Comparison of ENCODE assay signal across 1 cellular context in the genomic region with DNA sequence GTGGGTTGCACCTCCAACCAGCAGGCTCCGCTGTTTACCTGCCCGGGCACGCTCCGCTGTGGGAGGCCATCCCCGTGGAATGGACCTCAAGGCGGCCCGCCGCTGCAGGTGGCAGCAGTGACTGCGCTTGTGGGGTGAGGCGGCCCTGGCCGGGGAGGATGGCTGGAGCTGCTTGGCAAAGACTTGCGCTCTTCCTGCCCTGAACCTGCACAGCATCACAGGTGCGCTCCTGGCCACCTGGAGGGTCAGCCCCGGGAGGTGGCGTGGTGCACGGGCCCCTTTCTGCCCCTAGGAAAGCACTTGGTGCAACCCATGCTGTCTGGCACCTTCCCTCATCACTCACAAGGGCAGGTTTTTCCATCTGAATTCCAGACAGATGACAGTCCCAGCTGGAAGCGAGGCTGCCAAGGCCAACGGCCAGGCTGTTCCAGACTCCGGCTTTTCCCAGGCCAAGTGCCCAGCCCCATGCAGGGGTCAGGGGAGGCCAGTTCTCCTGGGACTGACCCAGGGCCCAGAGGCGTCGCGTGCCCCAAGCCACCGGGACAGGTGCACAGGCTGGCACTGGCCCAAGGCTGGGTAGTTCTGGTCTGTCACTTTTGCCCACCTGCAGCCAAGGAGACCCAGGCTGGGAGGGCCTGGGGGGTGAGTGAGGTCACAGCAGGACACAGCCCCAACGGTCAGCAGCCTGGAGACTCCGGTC.
TF ChIP-seq lines count a peak whose summit lies in the region.

No MANE protein-coding gene starts in this region.

TF ChIP-seq in HepG2, 621 proteins besides CTCF, POLR2A, EP300 and RAD21 (continued from another document and continues in another):
- TF ChIP-seq, protein P1, sequence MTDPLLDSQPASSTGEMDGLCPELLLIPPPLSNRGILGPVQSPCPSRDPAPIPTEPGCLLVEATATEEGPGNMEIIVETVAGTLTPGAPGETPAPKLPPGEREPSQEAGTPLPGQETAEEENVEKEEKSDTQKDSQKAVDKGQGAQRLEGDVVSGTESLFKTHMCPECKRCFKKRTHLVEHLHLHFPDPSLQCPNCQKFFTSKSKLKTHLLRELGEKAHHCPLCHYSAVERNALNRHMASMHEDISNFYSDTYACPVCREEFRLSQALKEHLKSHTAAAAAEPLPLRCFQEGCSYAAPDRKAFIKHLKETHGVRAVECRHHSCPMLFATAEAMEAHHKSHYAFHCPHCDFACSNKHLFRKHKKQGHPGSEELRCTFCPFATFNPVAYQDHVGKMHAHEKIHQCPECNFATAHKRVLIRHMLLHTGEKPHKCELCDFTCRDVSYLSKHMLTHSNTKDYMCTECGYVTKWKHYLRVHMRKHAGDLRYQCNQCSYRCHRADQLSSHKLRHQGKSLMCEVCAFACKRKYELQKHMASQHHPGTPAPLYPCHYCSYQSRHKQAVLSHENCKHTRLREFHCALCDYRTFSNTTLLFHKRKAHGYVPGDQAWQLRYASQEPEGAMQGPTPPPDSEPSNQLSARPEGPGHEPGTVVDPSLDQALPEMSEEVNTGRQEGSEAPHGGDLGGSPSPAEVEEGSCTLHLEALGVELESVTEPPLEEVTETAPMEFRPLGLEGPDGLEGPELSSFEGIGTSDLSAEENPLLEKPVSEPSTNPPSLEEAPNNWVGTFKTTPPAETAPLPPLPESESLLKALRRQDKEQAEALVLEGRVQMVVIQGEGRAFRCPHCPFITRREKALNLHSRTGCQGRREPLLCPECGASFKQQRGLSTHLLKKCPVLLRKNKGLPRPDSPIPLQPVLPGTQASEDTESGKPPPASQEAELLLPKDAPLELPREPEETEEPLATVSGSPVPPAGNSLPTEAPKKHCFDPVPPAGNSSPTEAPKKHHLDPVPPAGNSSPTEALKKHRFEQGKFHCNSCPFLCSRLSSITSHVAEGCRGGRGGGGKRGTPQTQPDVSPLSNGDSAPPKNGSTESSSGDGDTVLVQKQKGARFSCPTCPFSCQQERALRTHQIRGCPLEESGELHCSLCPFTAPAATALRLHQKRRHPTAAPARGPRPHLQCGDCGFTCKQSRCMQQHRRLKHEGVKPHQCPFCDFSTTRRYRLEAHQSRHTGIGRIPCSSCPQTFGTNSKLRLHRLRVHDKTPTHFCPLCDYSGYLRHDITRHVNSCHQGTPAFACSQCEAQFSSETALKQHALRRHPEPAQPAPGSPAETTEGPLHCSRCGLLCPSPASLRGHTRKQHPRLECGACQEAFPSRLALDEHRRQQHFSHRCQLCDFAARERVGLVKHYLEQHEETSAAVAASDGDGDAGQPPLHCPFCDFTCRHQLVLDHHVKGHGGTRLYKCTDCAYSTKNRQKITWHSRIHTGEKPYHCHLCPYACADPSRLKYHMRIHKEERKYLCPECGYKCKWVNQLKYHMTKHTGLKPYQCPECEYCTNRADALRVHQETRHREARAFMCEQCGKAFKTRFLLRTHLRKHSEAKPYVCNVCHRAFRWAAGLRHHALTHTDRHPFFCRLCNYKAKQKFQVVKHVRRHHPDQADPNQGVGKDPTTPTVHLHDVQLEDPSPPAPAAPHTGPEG (CRISPR knock-in tag; IDR thresholded peaks at IDR 0.05), result 0 out of 2 replicates have a peak, but pooled peaks have one; percentile 40
- 0 out of 2 replicates have a peak, but pooled peaks have one; percentile 57 for TF ChIP-seq ZNF839 (CRISPR knock-in tag; IDR thresholded peaks at IDR 0.05; ENCODE audit: borderline replicate concordance)
- TF ChIP-seq MXD1 (CRISPR knock-in tag; IDR thresholded peaks at IDR 0.05), result peak; percentile 52
- TF ChIP-seq, protein P2, sequence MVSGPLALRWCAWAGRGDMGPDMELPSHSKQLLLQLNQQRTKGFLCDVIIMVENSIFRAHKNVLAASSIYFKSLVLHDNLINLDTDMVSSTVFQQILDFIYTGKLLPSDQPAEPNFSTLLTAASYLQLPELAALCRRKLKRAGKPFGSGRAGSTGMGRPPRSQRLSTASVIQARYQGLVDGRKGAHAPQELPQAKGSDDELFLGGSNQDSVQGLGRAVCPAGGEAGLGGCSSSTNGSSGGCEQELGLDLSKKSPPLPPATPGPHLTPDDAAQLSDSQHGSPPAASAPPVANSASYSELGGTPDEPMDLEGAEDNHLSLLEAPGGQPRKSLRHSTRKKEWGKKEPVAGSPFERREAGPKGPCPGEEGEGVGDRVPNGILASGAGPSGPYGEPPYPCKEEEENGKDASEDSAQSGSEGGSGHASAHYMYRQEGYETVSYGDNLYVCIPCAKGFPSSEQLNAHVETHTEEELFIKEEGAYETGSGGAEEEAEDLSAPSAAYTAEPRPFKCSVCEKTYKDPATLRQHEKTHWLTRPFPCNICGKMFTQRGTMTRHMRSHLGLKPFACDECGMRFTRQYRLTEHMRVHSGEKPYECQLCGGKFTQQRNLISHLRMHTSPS (CRISPR knock-in tag; IDR thresholded peaks at IDR 0.05; ENCODE audit: low read depth), result peak; percentile 85
- no peak for TF ChIP-seq KDM1A (CRISPR knock-in tag; IDR thresholded peaks at IDR 0.05)
- no peak for TF ChIP-seq KLF9 (CRISPR knock-in tag; IDR thresholded peaks at IDR 0.05; ENCODE audit: low read depth)
- peak; percentile 31; the same call in 1 of the 2 replicates for TF ChIP-seq TOPORS (CRISPR knock-in tag; IDR thresholded peaks at IDR 0.05)
- no peak for TF ChIP-seq CCAR2 (optimal IDR thresholded peaks at IDR 0.05; ENCODE audit: low read depth, low read length)
- peak; percentile 19; the same call in 1 of the 2 replicates for TF ChIP-seq FOXA3 (CRISPR knock-in tag; IDR thresholded peaks at IDR 0.05)
- TF ChIP-seq ZNF704 (CRISPR knock-in tag; IDR thresholded peaks at IDR 0.05; ENCODE audit: borderline replicate concordance), result 0 out of 2 replicates have a peak, but pooled peaks have one; percentile 50
- no peak for TF ChIP-seq NFE2L1 (CRISPR knock-in tag; IDR thresholded peaks at IDR 0.05; ENCODE audit: borderline replicate concordance)
- 0 out of 2 replicates have a peak, but pooled peaks have one; percentile 56 for TF ChIP-seq ZBTB3 (CRISPR knock-in tag; IDR thresholded peaks at IDR 0.05; ENCODE audit: borderline replicate concordance, low read depth)
- peak; percentile 54; the same call in 1 of the 2 replicates for TF ChIP-seq ZNF609 (CRISPR knock-in tag; IDR thresholded peaks at IDR 0.05; ENCODE audit: borderline replicate concordance)
- TF ChIP-seq ZNF30 (CRISPR knock-in tag; IDR thresholded peaks at IDR 0.05), result no peak
- TF ChIP-seq ZBTB38 (CRISPR knock-in tag; IDR thresholded peaks at IDR 0.05), result peak; percentile 37; the same call in 1 of the 2 replicates
- TF ChIP-seq SOX5 (CRISPR knock-in tag; IDR thresholded peaks at IDR 0.05; ENCODE audit: borderline replicate concordance), result peak; percentile 55; the same call in 1 of the 2 replicates
- no peak for TF ChIP-seq SIX1 (CRISPR knock-in tag; IDR thresholded peaks at IDR 0.05; ENCODE audit: borderline replicate concordance)
- TF ChIP-seq NR2F1 (CRISPR knock-in tag; IDR thresholded peaks at IDR 0.05), result peak; percentile 54 to 70; a peak in 3 of 4 replicates
- TF ChIP-seq DPF2 (CRISPR knock-in tag; IDR thresholded peaks at IDR 0.05; ENCODE audit: borderline replicate concordance, low read depth), result no peak
- TF ChIP-seq, protein P3, sequence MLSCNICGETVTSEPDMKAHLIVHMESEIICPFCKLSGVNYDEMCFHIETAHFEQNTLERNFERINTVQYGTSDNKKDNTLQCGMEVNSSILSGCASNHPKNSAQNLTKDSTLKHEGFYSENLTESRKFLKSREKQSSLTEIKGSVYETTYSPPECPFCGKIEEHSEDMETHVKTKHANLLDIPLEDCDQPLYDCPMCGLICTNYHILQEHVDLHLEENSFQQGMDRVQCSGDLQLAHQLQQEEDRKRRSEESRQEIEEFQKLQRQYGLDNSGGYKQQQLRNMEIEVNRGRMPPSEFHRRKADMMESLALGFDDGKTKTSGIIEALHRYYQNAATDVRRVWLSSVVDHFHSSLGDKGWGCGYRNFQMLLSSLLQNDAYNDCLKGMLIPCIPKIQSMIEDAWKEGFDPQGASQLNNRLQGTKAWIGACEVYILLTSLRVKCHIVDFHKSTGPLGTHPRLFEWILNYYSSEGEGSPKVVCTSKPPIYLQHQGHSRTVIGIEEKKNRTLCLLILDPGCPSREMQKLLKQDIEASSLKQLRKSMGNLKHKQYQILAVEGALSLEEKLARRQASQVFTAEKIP (CRISPR knock-in tag; IDR thresholded peaks at IDR 0.05; ENCODE audit: borderline replicate concordance), result no peak
- 0 out of 2 replicates have a peak, but pooled peaks have one; percentile 27 for TF ChIP-seq NCOA1 (CRISPR knock-in tag; IDR thresholded peaks at IDR 0.05)
- TF ChIP-seq, protein P4, sequence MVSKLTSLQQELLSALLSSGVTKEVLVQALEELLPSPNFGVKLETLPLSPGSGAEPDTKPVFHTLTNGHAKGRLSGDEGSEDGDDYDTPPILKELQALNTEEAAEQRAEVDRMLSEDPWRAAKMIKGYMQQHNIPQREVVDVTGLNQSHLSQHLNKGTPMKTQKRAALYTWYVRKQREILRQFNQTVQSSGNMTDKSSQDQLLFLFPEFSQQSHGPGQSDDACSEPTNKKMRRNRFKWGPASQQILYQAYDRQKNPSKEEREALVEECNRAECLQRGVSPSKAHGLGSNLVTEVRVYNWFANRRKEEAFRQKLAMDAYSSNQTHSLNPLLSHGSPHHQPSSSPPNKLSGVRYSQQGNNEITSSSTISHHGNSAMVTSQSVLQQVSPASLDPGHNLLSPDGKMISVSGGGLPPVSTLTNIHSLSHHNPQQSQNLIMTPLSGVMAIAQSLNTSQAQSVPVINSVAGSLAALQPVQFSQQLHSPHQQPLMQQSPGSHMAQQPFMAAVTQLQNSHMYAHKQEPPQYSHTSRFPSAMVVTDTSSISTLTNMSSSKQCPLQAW (CRISPR knock-in tag; IDR thresholded peaks at IDR 0.05), result peak; percentile 84
- TF ChIP-seq RAD51 (IDR thresholded peaks at IDR 0.05; ENCODE audit: borderline replicate concordance), result no peak
- no peak for TF ChIP-seq AGO1 (IDR thresholded peaks at IDR 0.05; ENCODE audit: low read depth, low read length, poor library complexity, severe bottlenecking)
- no peak for TF ChIP-seq ZFP36L1 (CRISPR knock-in tag; IDR thresholded peaks at IDR 0.05)
- TF ChIP-seq ZNF737 (CRISPR knock-in tag; IDR thresholded peaks at IDR 0.05; ENCODE audit: borderline replicate concordance), result no peak
- peak; percentile 55 for TF ChIP-seq ZFX (CRISPR knock-in tag; IDR thresholded peaks at IDR 0.05; ENCODE audit: low read depth)
- peak; percentile 82 for TF ChIP-seq ATF7-NPFF (CRISPR knock-in tag; IDR thresholded peaks at IDR 0.05; ENCODE audit: low read depth)
- TF ChIP-seq PCBP2 (optimal IDR thresholded peaks at IDR 0.05; ENCODE audit: low read depth, low read length, poor library complexity, severe bottlenecking), result no peak
- no peak for TF ChIP-seq NAIF1 (CRISPR knock-in tag; IDR thresholded peaks at IDR 0.05; ENCODE audit: borderline replicate concordance)
- TF ChIP-seq SIN3A (IDR thresholded peaks at IDR 0.05; ENCODE audit: borderline replicate concordance, low read depth, low read length), result no peak
- TF ChIP-seq TBX3 (IDR thresholded peaks at IDR 0.05; ENCODE audit: borderline replicate concordance), result no peak; the same call in 1 of the 2 replicates
- peak; percentile 70; the same call in 1 of the 2 replicates for TF ChIP-seq ZNF546 (CRISPR knock-in tag; conservative IDR thresholded peaks at IDR 0.05)
- peak; percentile 27; the same call in 1 of the 2 replicates for TF ChIP-seq ZFYVE20 (CRISPR knock-in tag; IDR thresholded peaks at IDR 0.05; ENCODE audit: borderline replicate concordance, low read depth)
- no peak for TF ChIP-seq ZNF784 (CRISPR knock-in tag; IDR thresholded peaks at IDR 0.05; ENCODE audit: borderline replicate concordance)
- TF ChIP-seq ZNF570 (CRISPR knock-in tag; IDR thresholded peaks at IDR 0.05; ENCODE audit: borderline replicate concordance), result no peak
- no peak for TF ChIP-seq HNF4G (IDR thresholded peaks at IDR 0.05; ENCODE audit: borderline replicate concordance, low read depth, low read length)
- TF ChIP-seq HNF4G (CRISPR knock-in tag; IDR thresholded peaks at IDR 0.05; ENCODE audit: borderline replicate concordance, low read depth), result no peak
- TF ChIP-seq NFYC (CRISPR knock-in tag; IDR thresholded peaks at IDR 0.05), result no peak
